ENCODE assay signal across 16 cellular contexts in genomic region chr1:181136738-181137122, GRCh38. TPM values are rescaled to one million over a fixed set of nuclear protein-coding genes. Genes with fewer than 3 reads are reported as not detected.
DNase-seq lines count a peak whose midpoint lies in the region; ATAC-seq lines count a peak whose summit lies in the region.
"Had no signal": no experiment of that assay in that cellular context is flagged by ENCODE, and none has a peak within 500 bp of the region (broad histone marks: within the 10 kb centered on the region; RNA-seq: fewer than 3 reads in every experiment).

No MANE protein-coding gene starts in this region.

- H3K36me3 Mint-ChIP-seq in activated CD4-positive, alpha-beta T cell treated with anti-CD3 and anti-CD28 coated beads, Interleukin-2, amount 10 ng/mL, durations not matched to agents 24 days and 14 days (ENCODE audit: low read depth), result no peaks in the 10 kb centered on the region
- no peaks in the 10 kb centered on the region for H3K36me3 Mint-ChIP-seq in T-helper 2 cell treated with Interferon-gamma antibody and Interleukin-4, amounts not matched to agents 5 μg/mL and 100 μg/mL, for 36 hours (ENCODE audit: low read depth)
- H3K36me3 Mint-ChIP-seq in stimulated activated memory B cell treated with anti-CD40 and anti-IgM and Interleukin-4, amounts not matched to agents 10 μg/mL and 1 μg/mL and 100 μg/mL, for 72 hours, result peaks cover 5% of the 10 kb centered on the region
- H3K36me3 Mint-ChIP-seq: naive thymus-derived CD8-positive, alpha-beta T cell had no signal

- ATAC-seq in stimulated activated memory B cell treated with anti-CD40 and anti-IgM and Interleukin-4, amounts not matched to agents 10 μg/mL and 1 μg/mL and 100 μg/mL, for 72 hours, result no peak
- ATAC-seq: naive thymus-derived CD8-positive, alpha-beta T cell had no signal

- H3K27ac ChIP-seq in epithelial cell of prostate, result peak overlapping the region; percentile 97
- H3K27ac ChIP-seq: right lobe of liver had no signal

- H3K27me3 Mint-ChIP-seq in activated CD4-positive, alpha-beta T cell treated with anti-CD3 and anti-CD28 coated beads, Interleukin-2, amount 10 ng/mL, durations not matched to agents 24 days and 14 days, result no peaks in the 10 kb centered on the region
- H3K27me3 Mint-ChIP-seq in T-helper 2 cell treated with Interferon-gamma antibody and Interleukin-4, amounts not matched to agents 5 μg/mL and 100 μg/mL, for 36 hours (ENCODE audit: low read depth), result no peaks in the 10 kb centered on the region
- H3K27me3 Mint-ChIP-seq in stimulated activated memory B cell treated with anti-CD40 and anti-IgM and Interleukin-4, amounts not matched to agents 10 μg/mL and 1 μg/mL and 100 μg/mL, for 72 hours, result no peaks in the 10 kb centered on the region

- no peak for DNase-seq in activated CD4-positive, alpha-beta T cell treated with anti-CD3 and anti-CD28 coated beads, Interleukin-2, amount 10 ng/mL, durations not matched to agents 24 days and 14 days
- DNase-seq in activated CD4-positive, alpha-beta T cell treated with anti-CD3 and anti-CD28 coated beads, Interleukin-2, amount 50 U/mL, for 4 hours, result no peak
- no peak for DNase-seq in T-helper 2 cell treated with Interferon-gamma antibody and Interleukin-4, amounts not matched to agents 5 μg/mL and 100 μg/mL, for 36 hours (ENCODE audit: low spot score)
- DNase-seq in epithelial cell of prostate (ENCODE audit: low read depth, low spot score) (no peak), NCI-H2227 (lab: John Stamatoyannopoulos, UW; ENCODE audit: unreplicated experiment) (no peak), superior temporal gyrus (ENCODE audit: extremely low spot score) (no peak), LoVo (ENCODE audit: low spot score) (no peak)
- DNase-seq: activated T-cell treated with anti-CD3 and anti-CD28 coated beads, Interleukin-2, amount 50 U/mL, for 48 hours; endodermal cell; left cardiac atrium; naive thymus-derived CD8-positive, alpha-beta T cell; NCI-H1694; NCI-H82; right lobe of liver; SHP77 treated with DMSO at 0.1 percent for 48 hours had no signal

- no peaks in the 10 kb centered on the region for H3K9me3 Mint-ChIP-seq in activated CD4-positive, alpha-beta T cell treated with anti-CD3 and anti-CD28 coated beads, Interleukin-2, amount 10 ng/mL, durations not matched to agents 24 days and 14 days
- H3K9me3 Mint-ChIP-seq in T-helper 2 cell treated with Interferon-gamma antibody and Interleukin-4, amounts not matched to agents 5 μg/mL and 100 μg/mL, for 36 hours, result no peaks in the 10 kb centered on the region
- no peaks in the 10 kb centered on the region for H3K9me3 Mint-ChIP-seq in stimulated activated memory B cell treated with anti-CD40 and anti-IgM and Interleukin-4, amounts not matched to agents 10 μg/mL and 1 μg/mL and 100 μg/mL, for 72 hours
- H3K9me3 Mint-ChIP-seq: endodermal cell; naive thymus-derived CD8-positive, alpha-beta T cell had no signal

- intact Hi-C loops in activated CD4-positive, alpha-beta T cell treated with anti-CD3 and anti-CD28 coated beads, Interleukin-2, amount 10 ng/mL, durations not matched to agents 24 days and 14 days (cut with micrococcal nuclease), result no loop called here

- H3K4me1 Mint-ChIP-seq in activated CD4-positive, alpha-beta T cell treated with anti-CD3 and anti-CD28 coated beads, Interleukin-2, amount 10 ng/mL, durations not matched to agents 24 days and 14 days, result peaks cover 73% of the 10 kb centered on the region
- H3K4me1 Mint-ChIP-seq in T-helper 2 cell treated with Interferon-gamma antibody and Interleukin-4, amounts not matched to agents 5 μg/mL and 100 μg/mL, for 36 hours (ENCODE audit: low read depth), result peaks cover 67% of the 10 kb centered on the region
- peaks cover 97% of the 10 kb centered on the region for H3K4me1 Mint-ChIP-seq in stimulated activated memory B cell treated with anti-CD40 and anti-IgM and Interleukin-4, amounts not matched to agents 10 μg/mL and 1 μg/mL and 100 μg/mL, for 72 hours

- peak overlapping the region; percentile 46 for H3K27ac Mint-ChIP-seq in activated CD4-positive, alpha-beta T cell treated with anti-CD3 and anti-CD28 coated beads, Interleukin-2, amount 10 ng/mL, durations not matched to agents 24 days and 14 days
- peak overlapping the region; percentile 72 for H3K27ac Mint-ChIP-seq in T-helper 2 cell treated with Interferon-gamma antibody and Interleukin-4, amounts not matched to agents 5 μg/mL and 100 μg/mL, for 36 hours
- H3K27ac Mint-ChIP-seq in stimulated activated memory B cell treated with anti-CD40 and anti-IgM and Interleukin-4, amounts not matched to agents 10 μg/mL and 1 μg/mL and 100 μg/mL, for 72 hours, result peak overlapping the region; percentile 100
- H3K27ac Mint-ChIP-seq: endodermal cell had no signal

- H3K4me3 Mint-ChIP-seq in activated CD4-positive, alpha-beta T cell treated with anti-CD3 and anti-CD28 coated beads, Interleukin-2, amount 10 ng/mL, durations not matched to agents 24 days and 14 days, result peak overlapping the region; percentile 6
- H3K4me3 Mint-ChIP-seq in T-helper 2 cell treated with Interferon-gamma antibody and Interleukin-4, amounts not matched to agents 5 μg/mL and 100 μg/mL, for 36 hours, result peak overlapping the region; percentile 0
- peak overlapping the region; percentile 2 for H3K4me3 Mint-ChIP-seq in stimulated activated memory B cell treated with anti-CD40 and anti-IgM and Interleukin-4, amounts not matched to agents 10 μg/mL and 1 μg/mL and 100 μg/mL, for 72 hours
- H3K4me3 Mint-ChIP-seq: endodermal cell had no signal

RNA-seq across cellular contexts. Expression of gene IER5, which starts 48.2 kb away (rescaled TPM):
- 48.3 and 48.6 TPM in 2 replicates for total RNA-seq in activated CD4-positive, alpha-beta T cell treated with anti-CD3 and anti-CD28 coated beads, Interleukin-2, amount 10 ng/mL, durations not matched to agents 24 days and 14 days

Comparison
In these comparisons a context has a peak if more than half of its experiments do, and no peak if none do; other contexts are left out.
1. H3K27ac Mint-ChIP-seq: peak in every context shown above with its lines; median percentile 100 in stimulated activated memory B cell treated with anti-CD40 and anti-IgM and Interleukin-4, amounts not matched to agents 10 μg/mL and 1 μg/mL and 100 μg/mL, for 72 hours; 72 in T-helper 2 cell treated with Interferon-gamma antibody and Interleukin-4, amounts not matched to agents 5 μg/mL and 100 μg/mL, for 36 hours; 46 in activated CD4-positive, alpha-beta T cell treated with anti-CD3 and anti-CD28 coated beads, Interleukin-2, amount 10 ng/mL, durations not matched to agents 24 days and 14 days.